ENCODE assay signal across 1 cellular context in the genomic region with DNA sequence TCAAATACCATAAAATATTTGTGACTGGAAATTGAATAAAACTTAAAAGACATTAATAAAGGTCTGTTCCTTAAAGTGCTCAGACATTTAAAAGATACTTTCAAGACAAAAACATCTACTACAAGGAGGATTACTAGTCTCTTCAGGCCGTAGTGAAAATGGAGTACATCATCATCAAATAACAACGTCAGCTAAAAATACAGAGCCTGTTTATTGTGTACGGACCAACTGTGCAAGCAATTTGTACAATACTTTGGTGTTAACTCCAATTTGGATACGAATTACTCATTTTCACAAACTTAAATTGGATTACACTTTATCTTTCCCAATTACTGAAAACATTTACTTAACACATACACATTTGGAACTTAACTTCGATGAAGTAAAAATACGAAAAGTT.
TF ChIP-seq lines count a peak whose summit lies in the region.

No MANE protein-coding gene starts in this region.

TF ChIP-seq in liver, 16 proteins besides CTCF, POLR2A, EP300 and RAD21 (continued from another document):
- TF ChIP-seq, protein P1, sequence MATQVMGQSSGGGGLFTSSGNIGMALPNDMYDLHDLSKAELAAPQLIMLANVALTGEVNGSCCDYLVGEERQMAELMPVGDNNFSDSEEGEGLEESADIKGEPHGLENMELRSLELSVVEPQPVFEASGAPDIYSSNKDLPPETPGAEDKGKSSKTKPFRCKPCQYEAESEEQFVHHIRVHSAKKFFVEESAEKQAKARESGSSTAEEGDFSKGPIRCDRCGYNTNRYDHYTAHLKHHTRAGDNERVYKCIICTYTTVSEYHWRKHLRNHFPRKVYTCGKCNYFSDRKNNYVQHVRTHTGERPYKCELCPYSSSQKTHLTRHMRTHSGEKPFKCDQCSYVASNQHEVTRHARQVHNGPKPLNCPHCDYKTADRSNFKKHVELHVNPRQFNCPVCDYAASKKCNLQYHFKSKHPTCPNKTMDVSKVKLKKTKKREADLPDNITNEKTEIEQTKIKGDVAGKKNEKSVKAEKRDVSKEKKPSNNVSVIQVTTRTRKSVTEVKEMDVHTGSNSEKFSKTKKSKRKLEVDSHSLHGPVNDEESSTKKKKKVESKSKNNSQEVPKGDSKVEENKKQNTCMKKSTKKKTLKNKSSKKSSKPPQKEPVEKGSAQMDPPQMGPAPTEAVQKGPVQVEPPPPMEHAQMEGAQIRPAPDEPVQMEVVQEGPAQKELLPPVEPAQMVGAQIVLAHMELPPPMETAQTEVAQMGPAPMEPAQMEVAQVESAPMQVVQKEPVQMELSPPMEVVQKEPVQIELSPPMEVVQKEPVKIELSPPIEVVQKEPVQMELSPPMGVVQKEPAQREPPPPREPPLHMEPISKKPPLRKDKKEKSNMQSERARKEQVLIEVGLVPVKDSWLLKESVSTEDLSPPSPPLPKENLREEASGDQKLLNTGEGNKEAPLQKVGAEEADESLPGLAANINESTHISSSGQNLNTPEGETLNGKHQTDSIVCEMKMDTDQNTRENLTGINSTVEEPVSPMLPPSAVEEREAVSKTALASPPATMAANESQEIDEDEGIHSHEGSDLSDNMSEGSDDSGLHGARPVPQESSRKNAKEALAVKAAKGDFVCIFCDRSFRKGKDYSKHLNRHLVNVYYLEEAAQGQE (IDR thresholded peaks at IDR 0.05), result no peak
- TF ChIP-seq TAF1 (conservative IDR thresholded peaks at IDR 0.05), result no peak
- TF ChIP-seq, protein P2, sequence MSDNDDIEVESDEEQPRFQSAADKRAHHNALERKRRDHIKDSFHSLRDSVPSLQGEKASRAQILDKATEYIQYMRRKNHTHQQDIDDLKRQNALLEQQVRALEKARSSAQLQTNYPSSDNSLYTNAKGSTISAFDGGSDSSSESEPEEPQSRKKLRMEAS (IDR thresholded peaks at IDR 0.05), result no peak
- no peak for TF ChIP-seq FOXA1 (IDR thresholded peaks at IDR 0.05)
